In genomic region chr7:144908943-144909556, GRCh38 we compare ENCODE assay signal across 27 cellular contexts.
DNase-seq lines count a peak whose midpoint lies in the region; ATAC-seq and TF ChIP-seq lines count a peak whose summit lies in the region.
"Had no signal": no experiment of that assay in that cellular context is flagged by ENCODE, and none has a peak within 500 bp of the region (broad histone marks: within the 10 kb centered on the region; RNA-seq: fewer than 3 reads in every experiment).

No MANE protein-coding gene starts in this region.

- H3K4me1 Mint-ChIP-seq in GM23338 (peaks cover 20% of the 10 kb centered on the region), memory B cell (peaks cover 11% of the 10 kb centered on the region), CD14-positive monocyte (peaks cover 17% of the 10 kb centered on the region)

- H3K9ac ChIP-seq in BLaER1, result peak overlapping the region; percentile 55

- H3K27ac ChIP-seq in BLaER1, result peak overlapping the region; percentile 75
- H3K27ac ChIP-seq in GM23338 (ENCODE audit: low read depth), result no peak overlapping the region
- H3K27ac ChIP-seq: cardiac muscle cell, neutrophil, PC-9, psoas muscle, upper lobe of left lung had no signal

- no peak overlapping the region; the same call in 1 of the 2 replicates for H3K27ac Mint-ChIP-seq in GM23338
- H3K27ac Mint-ChIP-seq in memory B cell, result no peak overlapping the region
- H3K27ac Mint-ChIP-seq in CD14-positive monocyte, result peak overlapping the region in 1 of 7 donors; percentile 36
- H3K27ac Mint-ChIP-seq: activated CD4-positive, alpha-beta memory T cell treated with anti-CD3 and anti-CD28 coated beads for 36 hours; activated naive CD4-positive, alpha-beta T cell treated with anti-CD3 and anti-CD28 coated beads, Interleukin-2, amount 50 U/mL, for 24 hours had no signal

- peaks cover 6% of the 10 kb centered on the region; the same call in 1 of the 2 replicates for H3K9me2 ChIP-seq in GM23338 (ENCODE audit: insufficient read depth)

- H3K36me3 ChIP-seq in BLaER1 (no peaks in the 10 kb centered on the region), GM23338 (ENCODE audit: insufficient read depth) (no peaks in the 10 kb centered on the region)
- H3K36me3 ChIP-seq: cardiac muscle cell, neutrophil, upper lobe of left lung had no signal

- peak; percentile 86 for ATAC-seq in GM23338
- ATAC-seq in memory B cell (ENCODE audit: low read depth), result no peak
- ATAC-seq in Right ventricle myocardium superior (ENCODE audit: poor library complexity), result no peak
- ATAC-seq: activated T-helper 17 cell treated with anti-CD3 and anti-CD28 coated beads, Interleukin-2, amount 50 U/mL, for 72 hours; psoas muscle had no signal

- H3K9me3 Mint-ChIP-seq in GM23338, result peaks cover 6% of the 10 kb centered on the region; the same call in 1 of the 3 replicates
- H3K9me3 Mint-ChIP-seq in memory B cell, result no peaks in the 10 kb centered on the region
- peaks cover 0 to 4% (median 0%) of the 10 kb centered on the region in 7 donors for H3K9me3 Mint-ChIP-seq in CD14-positive monocyte
- H3K9me3 Mint-ChIP-seq: activated CD4-positive, alpha-beta memory T cell treated with anti-CD3 and anti-CD28 coated beads for 36 hours; activated naive CD4-positive, alpha-beta T cell treated with anti-CD3 and anti-CD28 coated beads, Interleukin-2, amount 50 U/mL, for 24 hours; activated T-helper 17 cell treated with anti-CD3 and anti-CD28 coated beads, Interleukin-2, amount 50 U/mL, for 72 hours had no signal

- H2AFZ ChIP-seq in GM23338, result peak overlapping the region; percentile 97
- H2AFZ ChIP-seq: PC-9 had no signal

- peak overlapping the region; percentile 83 for H3K4me2 ChIP-seq in BLaER1
- no peak overlapping the region; the same call in 1 of the 2 replicates for H3K4me2 ChIP-seq in GM23338
- H3K4me2 ChIP-seq: PC-9 had no signal

- H3K36me3 Mint-ChIP-seq in GM23338 (ENCODE audit: low read depth), result peaks cover 3% of the 10 kb centered on the region; the same call in 1 of the 3 replicates
- no peaks in the 10 kb centered on the region for H3K36me3 Mint-ChIP-seq in memory B cell
- no peaks in the 10 kb centered on the region for H3K36me3 Mint-ChIP-seq in CD14-positive monocyte
- H3K36me3 Mint-ChIP-seq: activated CD4-positive, alpha-beta memory T cell treated with anti-CD3 and anti-CD28 coated beads for 36 hours; activated naive CD4-positive, alpha-beta T cell treated with anti-CD3 and anti-CD28 coated beads, Interleukin-2, amount 50 U/mL, for 24 hours had no signal

- TF ChIP-seq CTCF in GM23338 (conservative IDR thresholded peaks at IDR 0.05; ENCODE audit: low read depth in 2 of 2), result no peak
- TF ChIP-seq CTCF in CD14-positive monocyte (IDR thresholded peaks at IDR 0.05), result no peak
- TF ChIP-seq CTCF in GM20000 (IDR thresholded peaks at IDR 0.05; ENCODE audit: extremely low read depth, missing control alignments), result no peak

- no peaks in the 10 kb centered on the region for H3F3A ChIP-seq in GM23338 (replicated peaks; ENCODE audit: low read depth)

- H3K4me3 Mint-ChIP-seq in GM23338 (no peak overlapping the region), memory B cell (peak overlapping the region; percentile 19), CD14-positive monocyte (no peak overlapping the region)
- H3K4me3 Mint-ChIP-seq: activated CD4-positive, alpha-beta memory T cell treated with anti-CD3 and anti-CD28 coated beads for 36 hours; activated naive CD4-positive, alpha-beta T cell treated with anti-CD3 and anti-CD28 coated beads, Interleukin-2, amount 50 U/mL, for 24 hours; activated T-helper 17 cell treated with anti-CD3 and anti-CD28 coated beads, Interleukin-2, amount 50 U/mL, for 72 hours had no signal

- no peaks in the 10 kb centered on the region for H3K9me3 ChIP-seq in BLaER1
- H3K9me3 ChIP-seq: neutrophil, psoas muscle, upper lobe of left lung had no signal

- peak; percentile 18 for DNase-seq in GM23338 (ENCODE audit: low spot score)
- DNase-seq in RPMI8226, result peak; percentile 5
- DNase-seq in memory B cell (ENCODE audit: low spot score in 2 of 2), result no peak
- no peak for DNase-seq in CD14-positive monocyte (ENCODE audit: low spot score)
- no peak for DNase-seq in Right ventricle myocardium superior
- DNase-seq in GM20000 (ENCODE audit: low spot score), result no peak
- no peak for DNase-seq in NCI-H187 (lab: John Stamatoyannopoulos, UW)
- DNase-seq: activated CD4-positive, alpha-beta memory T cell treated with anti-CD3 and anti-CD28 coated beads for 36 hours; activated CD4-positive, CD25-positive, alpha-beta regulatory T cell; activated CD8-positive, alpha-beta memory T cell treated with anti-CD3 and anti-CD28 coated beads, Interleukin-2, amount 50 U/mL, for 48 hours; AML-193; anterior cingulate cortex; cortex of kidney; GDM1; KBM-7; NCI-H1694 treated with DMSO at 0.1 percent for 48 hours; NCI-H82; PC-9; psoas muscle; SIG-M5; SW 1271; upper lobe of left lung had no signal

- peaks cover 62% of the 10 kb centered on the region for H3K4me1 ChIP-seq in BLaER1
- H3K4me1 ChIP-seq in GM23338 (ENCODE audit: insufficient read depth), result peaks cover 20% of the 10 kb centered on the region
- H3K4me1 ChIP-seq: psoas muscle had no signal

- H3K27me3 ChIP-seq in BLaER1 (no peaks in the 10 kb centered on the region), GM23338 (ENCODE audit: insufficient read depth) (no peaks in the 10 kb centered on the region)
- H3K27me3 ChIP-seq: cardiac muscle cell, neutrophil, upper lobe of left lung had no signal

- no peaks in the 10 kb centered on the region for H4K20me1 ChIP-seq in BLaER1
- no peaks in the 10 kb centered on the region for H4K20me1 ChIP-seq in GM23338 (replicated peaks; ENCODE audit: insufficient read depth)

- H3K79me2 ChIP-seq in GM23338 (replicated peaks; ENCODE audit: insufficient read depth), result no peaks in the 10 kb centered on the region

- intact Hi-C loops in CD14-positive monocyte (cut with micrococcal nuclease), result no loop called here
- intact Hi-C loops in Right ventricle myocardium superior (cut with DNase I), result no loop called here

- H3K27me3 Mint-ChIP-seq in GM23338 (ENCODE audit: insufficient read depth, low read depth, poor library complexity) (peaks cover 4% of the 10 kb centered on the region), memory B cell (peaks cover 5% of the 10 kb centered on the region), CD14-positive monocyte (ENCODE audit: low read depth in 3 of 3) (peaks cover 0 to 2% (median 0%) of the 10 kb centered on the region in 3 donors)
- H3K27me3 Mint-ChIP-seq: activated CD4-positive, alpha-beta memory T cell treated with anti-CD3 and anti-CD28 coated beads for 36 hours; activated naive CD4-positive, alpha-beta T cell treated with anti-CD3 and anti-CD28 coated beads, Interleukin-2, amount 50 U/mL, for 24 hours had no signal

- H3K4me3 ChIP-seq in BLaER1 (peak overlapping the region; percentile 52), GM23338 (no peak overlapping the region)
- H3K4me3 ChIP-seq: cardiac muscle cell, PC-9, psoas muscle, upper lobe of left lung had no signal

TF ChIP-seq in GM23338, 12 proteins besides CTCF, POLR2A, EP300 and RAD21 (continues in another document):
- TF ChIP-seq NANOG (IDR thresholded peaks at IDR 0.05; ENCODE audit: borderline replicate concordance) (no peak), CREB1 (CRISPR knock-in tag; IDR thresholded peaks at IDR 0.05; ENCODE audit: low read depth) (no peak), STAT1 (IDR thresholded peaks at IDR 0.05; ENCODE audit: unreplicated experiment) (no peak), EZH2phosphoT487 (IDR thresholded peaks at IDR 0.05; ENCODE audit: unreplicated experiment) (no peak), ZNF114 (CRISPR knock-in tag; IDR thresholded peaks at IDR 0.05) (no peak)

Comparison
In these comparisons a context has a peak if more than half of its experiments do, and no peak if none do; other contexts are left out.
1. DNase-seq: peak in GM23338 (single experiment) and RPMI8226 (single experiment); none in memory B cell (0 of 2), CD14-positive monocyte (single experiment), Right ventricle myocardium superior (single experiment), GM20000 (single experiment) and NCI-H187 (0 of 2).